ENCODE assay signal across 8 cellular contexts in genomic region chr6:79536969-79537747, GRCh38. TPM values are rescaled to one million over a fixed set of nuclear protein-coding genes. Genes with fewer than 3 reads are reported as not detected.
DNase-seq lines count a peak whose midpoint lies in the region; TF ChIP-seq lines count a peak whose summit lies in the region.

Gene LCA5 (minus strand): TSS chr6:79537430. CDS start chr6:79518894, 18,536 bp downstream.

- TF ChIP-seq CTCF in Caco-2 (IDR thresholded peaks at IDR 0.05; ENCODE audit: insufficient read depth in 1 of 2, low read depth in 1 of 2, low read length in 1 of 2, severe bottlenecking in 1 of 2, unreplicated experiment in 1 of 2) (no peak), GM20000 (IDR thresholded peaks at IDR 0.05; ENCODE audit: extremely low read depth, missing control alignments) (no peak)

- CTCF ChIA-PET in Caco-2 (lab: Charles Lee), result interaction anchor here (1.0 to 1.8 kb wide), 2 partner anchors 12 to 136 kb away, joined by 4 read pairs; no protein-coding TSS in a partner anchor

- peak within 1 kb of the TSS; percentile 69 for H3K27ac ChIP-seq in epithelial cell of prostate

- H3K9me3 Mint-ChIP-seq in Caco-2 (ENCODE audit: unreplicated experiment), result no peaks in the 10 kb centered on the region

- no peak within 1 kb of the TSS for H3K4me3 Mint-ChIP-seq in Caco-2 (ENCODE audit: unreplicated experiment)

- no peaks in the 10 kb centered on the region for H3K9me3 ChIP-seq in Caco-2

- H3K4me1 Mint-ChIP-seq in Caco-2 (ENCODE audit: low read depth, unreplicated experiment), result peaks cover 17% of the 10 kb centered on the region

- DNase-seq in Caco-2 (peak; percentile 94 to 97), GM20000 (ENCODE audit: low spot score) (peak; percentile 86), HPDE6-E6E7 (ENCODE audit: extremely low spot score) (peak; percentile 93), NOMO-1 (lab: John Stamatoyannopoulos, UW; ENCODE audit: unreplicated experiment in 2 of 2) (peak; percentile 88 to 94), epithelial cell of prostate (ENCODE audit: low read depth, low spot score) (peak; percentile 85), midbrain (lab: John Stamatoyannopoulos, UW) (peak; percentile 98)
- DNase-seq in activated CD8-positive, alpha-beta memory T cell treated with anti-CD3 and anti-CD28 coated beads, Interleukin-2, amount 50 U/mL, for 48 hours, result peak; percentile 81
- DNase-seq in stimulated activated CD8-positive, alpha-beta memory T cell treated with anti-CD3 and anti-CD28 coated beads, Interleukin-15, amount 100 ng/mL, for 4 hours (ENCODE audit: low read depth in 2 of 2), result peak; percentile 64 to 67

- H3K4me3 ChIP-seq in Caco-2 (ENCODE audit: low read depth, low read length), result peak within 1 kb of the TSS; percentile 75

- peaks cover 35% of the 10 kb centered on the region for H3K4me1 ChIP-seq in Caco-2

- H3K27ac Mint-ChIP-seq in Caco-2 (ENCODE audit: unreplicated experiment), result no peak within 1 kb of the TSS

- intact Hi-C loops in Caco-2 (cut with micrococcal nuclease; ENCODE audit: unreplicated experiment), result loop anchor here (1.0 to 10.0 kb wide), 6 partner anchors 11 to 384 kb away; partner anchors contain the start of gene HMGN3

- POLR2A ChIA-PET in Caco-2 (lab: Charles Lee), result interaction anchor here (0.6 to 1.4 kb wide), 7 partner anchors 8 to 136 kb away, joined by 3 to 7 read pairs (median 4); partner anchors contain the start of gene SH3BGRL2

- H3K27me3 ChIP-seq in Caco-2 (replicated peaks; ENCODE audit: control insufficient read depth, insufficient read depth, low read length), result no peaks in the 10 kb centered on the region

- H3K36me3 Mint-ChIP-seq in Caco-2 (ENCODE audit: insufficient read depth, unreplicated experiment), result peaks cover 6% of the 10 kb centered on the region

- no peaks in the 10 kb centered on the region for H3K36me3 ChIP-seq in Caco-2 (ENCODE audit: control insufficient read depth, insufficient read depth, low read length)

- H3K27me3 Mint-ChIP-seq in Caco-2 (ENCODE audit: insufficient read depth, unreplicated experiment), result no peaks in the 10 kb centered on the region

- BruUV-seq in Caco-2 (replicated peaks; lab: Mats Ljungman, UMichigan), result no TSS peak

RNA-seq across cellular contexts. Expression of gene LCA5, which starts in this region (rescaled TPM):
- total RNA-seq in Caco-2 (2022), result 10.9 and 12.2 TPM in 2 replicates

Comparison
In these comparisons a context has a peak if more than half of its experiments do, and no peak if none do; other contexts are left out.
1. Peak in every context shown above with its lines: DNase-seq, H3K4me3 ChIP-seq and H3K27ac ChIP-seq.